ENCODE assay signal across 15 cellular contexts in genomic region chr10:71583076-71583475, GRCh38.
"Had no signal": no experiment of that assay in that cellular context is flagged by ENCODE, and none has a peak within 500 bp of the region (broad histone marks: within the 10 kb centered on the region; RNA-seq: fewer than 3 reads in every experiment).

No MANE protein-coding gene starts in this region.

- H3K27me3 ChIP-seq: SJSA1 had no signal

- H3K4me3 ChIP-seq: SJSA1, SK-N-MC had no signal

- DNase-seq: Karpas-422, KG1, MM.1S, NCI-H1092 treated with DMSO at 0.1 percent for 48 hours, NCI-H1436, NCI-H2029 treated with DMSO at 0.1 percent for 48 hours, NCI-H2107, NCI-H2227 treated with DMSO at 0.1 percent for 48 hours, NCI-H524, NCI-H774, Right ventricle myocardium superior, RPMI8226, SIG-M5 had no signal

- H3K36me3 ChIP-seq: SJSA1 had no signal

- H3K4me1 ChIP-seq: SJSA1 had no signal

- H3K9me3 ChIP-seq: SJSA1 had no signal

- H3K27ac ChIP-seq: SJSA1, SK-N-MC had no signal
